Comparison of ENCODE assay signal across 8 cellular contexts in the genomic region with DNA sequence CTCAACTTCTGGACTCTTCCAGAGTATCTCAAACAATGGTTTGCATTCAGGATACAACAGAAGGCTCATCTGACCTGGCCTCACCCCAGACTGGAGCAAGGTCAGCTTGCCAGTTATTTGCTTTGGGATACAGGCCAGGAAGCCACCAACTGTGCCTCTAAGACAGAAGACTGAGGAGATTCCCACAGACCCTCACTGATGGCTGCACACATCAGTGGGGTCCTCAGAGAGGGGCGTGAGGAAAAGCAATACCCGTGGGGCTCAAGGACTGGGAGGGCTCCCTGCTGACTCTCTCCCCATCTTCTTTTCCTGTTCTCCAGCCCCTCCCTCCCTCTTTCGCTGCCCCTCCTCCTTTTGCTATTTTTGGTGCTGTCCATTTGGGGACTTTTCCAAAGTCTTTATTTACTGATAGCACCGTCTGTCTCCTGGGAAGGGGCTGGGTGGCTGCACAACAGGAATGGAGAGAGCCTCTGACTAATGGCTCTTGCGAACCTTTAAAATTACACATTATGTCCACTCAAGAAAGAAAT. TPM values are rescaled to one million over a fixed set of nuclear protein-coding genes. Genes with fewer than 3 reads are reported as not detected.
DNase-seq lines count a peak whose midpoint lies in the region; ATAC-seq, FAIRE-seq and TF ChIP-seq lines count a peak whose summit lies in the region.
"Had no signal": no experiment of that assay in that cellular context is flagged by ENCODE, and none has a peak within 500 bp of the region (broad histone marks: within the 10 kb centered on the region; RNA-seq: fewer than 3 reads in every experiment).

No MANE protein-coding gene starts in this region.

- peak; percentile 75 for FAIRE-seq in HepG2 (lab: Jason Lieb, UNC)

- TF ChIP-seq RAD21 in HepG2 (CRISPR knock-in tag; IDR thresholded peaks at IDR 0.05), result no peak

- TF ChIP-seq CTCF in HepG2 (CRISPR knock-in tag; IDR thresholded peaks at IDR 0.05) (no peak), thyroid gland (IDR thresholded peaks at IDR 0.05) (no peak), A673 (conservative IDR thresholded peaks at IDR 0.05; ENCODE audit: low read depth, low read length) (no peak)

- TF ChIP-seq EP300 in HepG2 (IDR thresholded peaks at IDR 0.05; ENCODE audit: low read depth in 2 of 2, low read length in 2 of 2) (peak; percentile 30 to 85; a peak in 2 of 4 replicates), HepG2 (CRISPR knock-in tag; IDR thresholded peaks at IDR 0.05; ENCODE audit: borderline replicate concordance) (peak; percentile 43; the same call in 1 of the 2 replicates)

- intact Hi-C loops in HepG2 (cut with micrococcal nuclease; ENCODE audit: unreplicated experiment), result loop anchor here (1.0 to 2.0 kb wide), 3 partner anchors 15 to 23 kb away; a partner anchor contains a TSS
- intact Hi-C loops in thyroid gland (cut with DNase I), result no loop called here
- intact Hi-C loops in A673 (cut with micrococcal nuclease; ENCODE audit: unreplicated experiment), result no loop called here

- H3K27ac ChIP-seq in cingulate gyrus (ENCODE audit: low read depth, low read length) (peak overlapping the region; percentile 10), HepG2 (ENCODE audit: extremely low read length, insufficient read depth, low read length) (peak overlapping the region; percentile 83), thyroid gland (peak overlapping the region; percentile 88 to 98 (median 95)), A673 (ENCODE audit: low read depth, low read length, poor library complexity, severe bottlenecking) (no peak overlapping the region)

- no peak overlapping the region for H2AFZ ChIP-seq in HepG2 (ENCODE audit: low read length)

- H3K9ac ChIP-seq in HepG2 (ENCODE audit: insufficient read depth, low read depth, low read length), result peak overlapping the region; percentile 57

- DNase-seq in NCI-H187 treated with DMSO at 0.1 percent for 48 hours (lab: John Stamatoyannopoulos, UW) (peak; percentile 44), HepG2 (ENCODE audit: low spot score) (peak; percentile 81), thyroid gland (peak; percentile 84 to 87), NCI-H2171 (lab: John Stamatoyannopoulos, UW) (no peak), A673 (ENCODE audit: low spot score) (no peak)
- DNase-seq: midbrain had no signal

- H3K4me2 ChIP-seq in HepG2 (ENCODE audit: low read depth, low read length), result peak overlapping the region; percentile 84

- no TSS peak for BruUV-seq in HepG2 (replicated peaks; lab: Mats Ljungman, UMichigan)
- BruUV-seq in A673 (replicated peaks; lab: Mats Ljungman, UMichigan), result no TSS peak

- POLR2A ChIA-PET in HepG2 (lab: Yijun Ruan, JAX) (interaction anchor here (1.0 to 4.0 kb wide), 4 partner anchors 10 to 66 kb away, joined by 3 to 28 read pairs (median 6); no protein-coding TSS in a partner anchor), A673 (lab: Charles Lee; ENCODE audit: low non-redundant PET) (no interaction called here)

- CTCF ChIA-PET in HepG2 (lab: Yijun Ruan, JAX; ENCODE audit: low intra/inter-chr PET ratio, low total read pairs), result no interaction called here
- CTCF ChIA-PET in A673 (lab: Charles Lee), result no interaction called here

- WGBS in HepG2 (ENCODE audit: low lambda C conversion rate), result 3% methylated on average over 5 of the region's 5 CpGs
- 15 to 17% methylated on average over 5 of the region's 5 CpGs for WGBS in thyroid gland, 2 donors

- in situ Hi-C loops in HepG2 (cut with HindIII; ENCODE audit: extremely low pct_ligation_motif_present, low pct_unique_long_range_greater_than_20kb), result no loop called here

- no peak for TF ChIP-seq POLR2A in HepG2 (IDR thresholded peaks at IDR 0.05; ENCODE audit: insufficient read depth in 1 of 2, low read depth in 2 of 2, low read length in 2 of 2)
- TF ChIP-seq POLR2A in thyroid gland (IDR thresholded peaks at IDR 0.05), result peak in 1 of 2 donors; percentile 61

- ATAC-seq in HepG2 (peak; percentile 83), GM19452 (IDR thresholded peaks at IDR 0.05; ENCODE audit: unreplicated experiment) (no peak)

- H3K4me3 ChIP-seq in HepG2 (replicated peaks in 1 of 3; ENCODE audit: insufficient read depth in 1 of 3, low read depth in 2 of 3, low read length in 3 of 3), result peak overlapping the region; percentile 10 to 51 (median 44)
- no peak overlapping the region for H3K4me3 ChIP-seq in thyroid gland (replicated peaks in 1 of 3)
- H3K4me3 ChIP-seq in A673 (ENCODE audit: low read depth, low read length, poor library complexity, severe bottlenecking), result no peak overlapping the region

- H3K9me3 ChIP-seq in HepG2 (ENCODE audit: low read length) (no peaks in the 10 kb centered on the region), thyroid gland (no peaks in the 10 kb centered on the region), A673 (ENCODE audit: low read depth, low read length, poor library complexity, severe bottlenecking) (no peaks in the 10 kb centered on the region)

- H4K20me1 ChIP-seq in HepG2 (ENCODE audit: insufficient read depth, low read length), result no peaks in the 10 kb centered on the region; the same call in 1 of the 2 replicates

- H3K4me1 ChIP-seq in HepG2 (ENCODE audit: insufficient read depth, low read length) (peaks cover 98% of the 10 kb centered on the region), thyroid gland (peaks cover 91 to 100% of the 10 kb centered on the region in 2 donors), A673 (ENCODE audit: insufficient read depth, low read length, poor library complexity, severe bottlenecking) (peaks cover 10% of the 10 kb centered on the region)

- H3K27me3 ChIP-seq in HepG2 (ENCODE audit: control insufficient read depth in 1 of 2, insufficient read depth in 2 of 2, low read length in 2 of 2) (no peaks in the 10 kb centered on the region), thyroid gland (no peaks in the 10 kb centered on the region), A673 (replicated peaks; ENCODE audit: insufficient read depth, low read depth, low read length, poor library complexity) (no peaks in the 10 kb centered on the region)

- H3K36me3 ChIP-seq in HepG2 (replicated peaks in 1 of 2; ENCODE audit: control insufficient read depth in 1 of 2, insufficient read depth in 2 of 2, low read length in 2 of 2) (peaks cover 0 to 2% of the 10 kb centered on the region in 2 experiments; a peak in 2 of 5 replicates), thyroid gland (no peaks in the 10 kb centered on the region), A673 (ENCODE audit: insufficient read depth, low read length, poor library complexity, severe bottlenecking) (no peaks in the 10 kb centered on the region)

- peaks cover 66% of the 10 kb centered on the region for H3K79me2 ChIP-seq in HepG2 (ENCODE audit: insufficient read depth, low read length)

TF ChIP-seq in HepG2, 621 proteins besides CTCF, POLR2A, EP300 and RAD21 (continues in another document):
- TF ChIP-seq ZNF703 (CRISPR knock-in tag; IDR thresholded peaks at IDR 0.05; ENCODE audit: borderline replicate concordance), result no peak; the same call in 1 of the 2 replicates
- no peak for TF ChIP-seq SMARCE1 (IDR thresholded peaks at IDR 0.05; ENCODE audit: borderline replicate concordance)
- no peak for TF ChIP-seq ELF3 (CRISPR knock-in tag; IDR thresholded peaks at IDR 0.05)

RNA-seq across cellular contexts. Expression of a gene that starts 23.2 kb away (rescaled TPM):
- total RNA-seq in HepG2 (2016; rRNA removed; fragmentation: Illumina TruSeq; extraction: Trizol), result 40.1 and 58.4 TPM in 2 replicates
- total RNA-seq in HepG2 (2016; cell fraction: cytosol; rRNA removed; fragmentation: Illumina TruSeq; extraction: Trizol; ENCODE audit: low read depth), result 124 and 130 TPM in 2 replicates
- total RNA-seq in HepG2 (2016; cell fraction: insoluble cytoplasmic fraction; rRNA removed; fragmentation: Illumina TruSeq; extraction: Trizol), result 37.4 and 57.3 TPM in 2 replicates
- 53.5 and 55.2 TPM in 2 replicates for total RNA-seq in HepG2 (2016; cell fraction: membrane; rRNA removed; fragmentation: Illumina TruSeq; extraction: Trizol)
- total RNA-seq in HepG2 (2016; cell fraction: nucleus; rRNA removed; fragmentation: Illumina TruSeq; extraction: Trizol), result 36.9 and 45.2 TPM in 2 replicates
- polyA plus RNA-seq in HepG2 (2011; rRNA removed), result 8.4 and 11.1 TPM in 2 replicates
- polyA plus RNA-seq in HepG2 (2011; cell fraction: cytosol; rRNA removed), result 9.0 and 9.6 TPM in 2 replicates
- 5.5 and 7.2 TPM in 2 replicates for polyA plus RNA-seq in HepG2 (2011; cell fraction: nucleus; rRNA removed)
- 3.1 and 3.9 TPM in 2 replicates for polyA plus RNA-seq in HepG2 (2012)
- 1.5 and 2.3 TPM in 2 replicates for polyA plus RNA-seq in HepG2 (2016; cell fraction: cytosol; fragmentation: Illumina TruSeq; extraction: Trizol; ENCODE audit: low read depth)
- polyA plus RNA-seq in HepG2 (2016; cell fraction: insoluble cytoplasmic fraction; fragmentation: Illumina TruSeq; extraction: Trizol; ENCODE audit: low read depth), result 6.7 and 8.9 TPM in 2 replicates
- polyA plus RNA-seq in HepG2 (2016; cell fraction: membrane; fragmentation: Illumina TruSeq; extraction: Trizol; ENCODE audit: low read depth), result 3.9 and 4.1 TPM in 2 replicates
- polyA plus RNA-seq in HepG2 (2016; cell fraction: nucleus; fragmentation: Illumina TruSeq; extraction: Trizol; ENCODE audit: insufficient read depth, low read depth), result 13.1 and 16.3 TPM in 2 replicates
- polyA minus RNA-seq in HepG2 (2011; rRNA and poly(A)+ RNA removed; ENCODE audit: low replicate concordance), result 7.8 and 39.4 TPM in 2 replicates
- 31.9 and 37.6 TPM in 2 replicates for polyA minus RNA-seq in HepG2 (2011; cell fraction: cytosol; rRNA and poly(A)+ RNA removed)
- polyA minus RNA-seq in HepG2 (2011; cell fraction: nucleus; rRNA and poly(A)+ RNA removed), result 16.4 and 18.5 TPM in 2 replicates
- 100 to 1,000 TPM; 105 to 123 (median 116) TPM for total RNA-seq in thyroid gland
- 6.0 and 7.2 TPM in 2 replicates for total RNA-seq in A673 (2021)

Comparison
In these comparisons a context has a peak if more than half of its experiments do, and no peak if none do; other contexts are left out.
1. DNase-seq: peak in NCI-H187 treated with DMSO at 0.1 percent for 48 hours (single experiment), HepG2 (single experiment) and thyroid gland (2 of 2); none in NCI-H2171 (single experiment) and A673 (single experiment).
2. H3K4me3 ChIP-seq: peak in HepG2 (3 of 3); none in thyroid gland (0 of 3) and A673 (single experiment).